1 cellular context compared by ENCODE assay signal in the genomic region with DNA sequence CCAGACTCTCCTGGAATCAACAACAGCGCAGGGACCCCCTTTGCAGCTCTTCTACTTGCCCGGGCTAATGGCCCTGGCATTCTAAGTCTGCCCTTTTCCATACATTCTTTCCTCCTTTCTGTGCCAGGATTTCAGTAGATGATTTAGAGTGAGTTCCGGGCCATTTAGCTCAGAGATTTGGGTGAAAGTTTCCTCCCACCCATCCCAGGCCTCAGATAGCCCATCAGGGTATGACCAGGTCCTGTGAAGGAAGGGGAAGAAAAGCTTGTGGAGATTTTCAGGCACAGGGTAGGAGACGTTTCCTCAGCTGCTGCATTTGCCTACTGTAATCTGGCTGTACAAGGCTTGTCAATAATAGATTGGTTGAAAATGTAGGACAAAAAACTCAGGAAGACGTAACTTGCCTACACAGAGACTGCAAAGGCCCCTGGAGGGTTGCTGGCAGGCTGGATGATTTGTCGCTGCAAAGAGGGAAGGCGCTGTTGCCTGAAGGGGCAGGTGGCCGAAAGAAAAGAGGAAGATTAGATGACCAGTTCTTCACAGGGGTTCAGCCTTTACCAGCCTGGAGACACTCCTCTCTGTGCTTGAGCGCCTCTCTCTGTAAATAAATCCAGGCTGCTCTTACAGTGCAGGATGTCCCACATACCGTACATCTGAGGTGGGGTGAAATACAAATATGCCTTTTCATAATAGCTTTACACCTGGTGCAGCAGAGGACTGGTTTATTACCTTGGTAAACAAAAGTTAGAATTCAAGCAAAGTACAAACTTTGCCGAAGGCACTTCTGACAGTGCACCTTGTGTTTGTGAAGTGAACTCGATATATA.
TF ChIP-seq lines count a peak whose summit lies in the region.

No MANE protein-coding gene starts in this region.

TF ChIP-seq in SK-N-SH, 30 proteins besides CTCF, POLR2A, EP300 and RAD21 (continued from another document):
- TF ChIP-seq, protein P1, sequence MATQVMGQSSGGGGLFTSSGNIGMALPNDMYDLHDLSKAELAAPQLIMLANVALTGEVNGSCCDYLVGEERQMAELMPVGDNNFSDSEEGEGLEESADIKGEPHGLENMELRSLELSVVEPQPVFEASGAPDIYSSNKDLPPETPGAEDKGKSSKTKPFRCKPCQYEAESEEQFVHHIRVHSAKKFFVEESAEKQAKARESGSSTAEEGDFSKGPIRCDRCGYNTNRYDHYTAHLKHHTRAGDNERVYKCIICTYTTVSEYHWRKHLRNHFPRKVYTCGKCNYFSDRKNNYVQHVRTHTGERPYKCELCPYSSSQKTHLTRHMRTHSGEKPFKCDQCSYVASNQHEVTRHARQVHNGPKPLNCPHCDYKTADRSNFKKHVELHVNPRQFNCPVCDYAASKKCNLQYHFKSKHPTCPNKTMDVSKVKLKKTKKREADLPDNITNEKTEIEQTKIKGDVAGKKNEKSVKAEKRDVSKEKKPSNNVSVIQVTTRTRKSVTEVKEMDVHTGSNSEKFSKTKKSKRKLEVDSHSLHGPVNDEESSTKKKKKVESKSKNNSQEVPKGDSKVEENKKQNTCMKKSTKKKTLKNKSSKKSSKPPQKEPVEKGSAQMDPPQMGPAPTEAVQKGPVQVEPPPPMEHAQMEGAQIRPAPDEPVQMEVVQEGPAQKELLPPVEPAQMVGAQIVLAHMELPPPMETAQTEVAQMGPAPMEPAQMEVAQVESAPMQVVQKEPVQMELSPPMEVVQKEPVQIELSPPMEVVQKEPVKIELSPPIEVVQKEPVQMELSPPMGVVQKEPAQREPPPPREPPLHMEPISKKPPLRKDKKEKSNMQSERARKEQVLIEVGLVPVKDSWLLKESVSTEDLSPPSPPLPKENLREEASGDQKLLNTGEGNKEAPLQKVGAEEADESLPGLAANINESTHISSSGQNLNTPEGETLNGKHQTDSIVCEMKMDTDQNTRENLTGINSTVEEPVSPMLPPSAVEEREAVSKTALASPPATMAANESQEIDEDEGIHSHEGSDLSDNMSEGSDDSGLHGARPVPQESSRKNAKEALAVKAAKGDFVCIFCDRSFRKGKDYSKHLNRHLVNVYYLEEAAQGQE (IDR thresholded peaks at IDR 0.05; ENCODE audit: low read depth, low read length), result no peak
- TF ChIP-seq NFIC (IDR thresholded peaks at IDR 0.05; ENCODE audit: borderline replicate concordance) (no peak), CHD2 (IDR thresholded peaks at IDR 0.05; ENCODE audit: low read length, partially characterized antibody) (no peak), GATA2 (CRISPR knock-in tag; IDR thresholded peaks at IDR 0.05) (no peak)
